ENCODE assay signal across 10 cellular contexts in the genomic region with DNA sequence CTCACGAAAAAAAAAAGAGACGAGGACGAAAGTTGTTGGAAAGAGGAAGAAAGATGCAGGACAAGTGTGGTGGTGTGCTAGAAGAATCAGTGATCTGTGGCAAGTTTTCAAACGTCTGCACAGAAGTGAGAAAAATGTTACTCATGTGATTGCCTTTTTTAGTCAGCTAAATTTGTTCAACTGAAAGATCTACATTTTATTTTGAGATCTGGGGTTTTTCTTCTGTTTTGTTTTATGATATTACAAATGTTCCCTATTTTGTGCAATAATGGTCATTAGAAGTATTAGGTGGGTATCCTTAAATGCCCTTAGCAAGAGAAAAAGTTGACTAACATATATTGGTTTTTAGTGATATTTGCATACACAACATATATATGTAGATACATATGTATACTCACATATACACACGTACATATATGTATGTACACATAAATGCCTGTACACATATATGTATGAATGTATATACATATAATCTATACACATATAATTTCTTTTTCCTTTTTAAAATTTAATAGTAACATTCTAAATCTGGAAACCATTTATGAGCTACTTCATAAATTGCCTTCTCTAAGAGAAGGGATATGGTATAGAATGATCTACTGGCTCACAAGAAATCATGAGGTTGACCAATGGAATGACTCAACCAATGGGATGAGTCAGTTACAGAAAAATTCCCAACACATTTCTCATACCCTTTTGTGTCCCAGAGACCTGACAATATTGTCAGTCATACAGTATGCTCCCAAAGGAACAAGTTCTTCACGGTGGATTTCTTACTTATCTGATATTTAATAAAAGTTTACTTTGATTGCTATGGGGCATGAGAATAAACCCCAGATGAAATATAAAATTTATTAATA. TPM values are rescaled to one million over a fixed set of nuclear protein-coding genes. Genes with fewer than 3 reads are reported as not detected.
A peak's percentile ranks its signal among the peaks of the same experiment; 100 is the strongest.
DNase-seq lines count a peak whose midpoint lies in the region; ATAC-seq, FAIRE-seq and TF ChIP-seq lines count a peak whose summit lies in the region.
"Had no signal": no experiment of that assay in that cellular context is flagged by ENCODE, and none has a peak within 500 bp of the region (broad histone marks: within the 10 kb centered on the region; RNA-seq: fewer than 3 reads in every experiment).

No MANE protein-coding gene starts in this region.

- no peak overlapping the region for H3K4me3 ChIP-seq in fibroblast of the aortic adventitia (ENCODE audit: low read depth, low read length)
- H3K4me3 ChIP-seq: gastrocnemius medialis had no signal

- TF ChIP-seq CTCF in fibroblast of the aortic adventitia (IDR thresholded peaks at IDR 0.05; ENCODE audit: insufficient read depth, low read length) = no peak

- no peak for FAIRE-seq in HTR-8/SVneo (lab: Jason Lieb, UNC)

- DNase-seq in GM03348 (ENCODE audit: low spot score) (peak; percentile 80), HTR-8/SVneo (ENCODE audit: insufficient read length, low spot score) (peak; percentile 55), fibroblast of the aortic adventitia (ENCODE audit: low read depth) (peak; percentile 65), GOT3 (lab: John Stamatoyannopoulos, UW) (no peak), nucleus accumbens (lab: John Stamatoyannopoulos, UW) (no peak), COLO668 (lab: John Stamatoyannopoulos, UW; ENCODE audit: unreplicated experiment) (no peak)
- no peak for DNase-seq in stimulated activated naive CD8-positive, alpha-beta T cell treated with anti-CD3 and anti-CD28 coated beads, Interleukin-15, Interleukin-2, amounts not matched to agents 100 U/mL and 50 U/mL, for 24 hours
- DNase-seq: gastrocnemius medialis had no signal

- peak; percentile 92 for ATAC-seq in GM21825 (IDR thresholded peaks at IDR 0.05; ENCODE audit: unreplicated experiment)
- no peak for ATAC-seq in stimulated activated naive CD8-positive, alpha-beta T cell treated with anti-CD3 and anti-CD28 coated beads, Interleukin-15, Interleukin-2, amounts not matched to agents 100 U/mL and 50 U/mL, for 24 hours
- ATAC-seq: gastrocnemius medialis had no signal

RNA-seq across cellular contexts. Expression of a gene that starts 38.4 kb away (rescaled TPM):
- not detected in 2 replicates for total RNA-seq in fibroblast of the aortic adventitia (ENCODE audit: low replicate concordance)
- total RNA-seq: gastrocnemius medialis; T-helper 2 cell treated with Interferon-gamma antibody and Interleukin-4, amounts not matched to agents 100 ng/mL and 5 ng/mL, for 36 hours had no signal

Comparison
In these comparisons a context has a peak if more than half of its experiments do, and no peak if none do; other contexts are left out.
1. DNase-seq: peak in GM03348 (single experiment), HTR-8/SVneo (single experiment) and fibroblast of the aortic adventitia (single experiment); none in stimulated activated naive CD8-positive, alpha-beta T cell treated with anti-CD3 and anti-CD28 coated beads, Interleukin-15, Interleukin-2, amounts not matched to agents 100 U/mL and 50 U/mL, for 24 hours (single experiment), GOT3 (single experiment), nucleus accumbens (0 of 56) and COLO668 (single experiment).